1 cellular context compared by ENCODE assay signal in genomic region chr12:100897240-100897639, GRCh38.
TF ChIP-seq lines count a peak whose summit lies in the region.

No MANE protein-coding gene starts in this region.

TF ChIP-seq in K562, 482 proteins besides CTCF, POLR2A, EP300 and RAD21 (continued from another document):
- TF ChIP-seq ZNF589 (CRISPR knock-in tag; IDR thresholded peaks at IDR 0.05; ENCODE audit: low read depth) (no peak), MAFG (tag; conservative IDR thresholded peaks at IDR 0.05) (no peak), CREB3L1 (IDR thresholded peaks at IDR 0.05; ENCODE audit: borderline replicate concordance, low read depth) (no peak), KDM4B (IDR thresholded peaks at IDR 0.05; ENCODE audit: borderline replicate concordance in 2 of 2, low read depth in 1 of 2) (no peak), ZNF24 (IDR thresholded peaks at IDR 0.05) (no peak), ZNF518B (CRISPR knock-in tag; IDR thresholded peaks at IDR 0.05) (no peak), SETDB1 (IDR thresholded peaks at IDR 0.05; ENCODE audit: low read length) (no peak)
